ENCODE assay signal across 8 cellular contexts in genomic region chr21:33541756-33542639, GRCh38. TPM values are rescaled to one million over a fixed set of nuclear protein-coding genes. Genes with fewer than 3 reads are reported as not detected.
A peak's percentile ranks its signal among the peaks of the same experiment; 100 is the strongest.
DNase-seq lines count a peak whose midpoint lies in the region; ATAC-seq and TF ChIP-seq lines count a peak whose summit lies in the region.

TSS of gene GART (minus strand) at chr21:33542117. CDS start at chr21:33539315, 2,802 bp downstream.

- peak within 1 kb of the TSS; percentile 96 for H3K4me3 Mint-ChIP-seq in GM23338
- H3K4me3 Mint-ChIP-seq in neural progenitor cell = peak within 1 kb of the TSS; percentile 100

- no peaks in the 10 kb centered on the region for H3K9me2 ChIP-seq in GM23338 (ENCODE audit: insufficient read depth)

- peak within 1 kb of the TSS; percentile 99 for H3K27ac ChIP-seq in GM23338 (ENCODE audit: low read depth)
- H3K27ac ChIP-seq in neural progenitor cell = peak within 1 kb of the TSS; percentile 99

- peaks cover 42% of the 10 kb centered on the region for H4K20me1 ChIP-seq in GM23338 (replicated peaks; ENCODE audit: insufficient read depth)
- peaks cover 37% of the 10 kb centered on the region for H4K20me1 ChIP-seq in neural progenitor cell (ENCODE audit: low read depth)

- peaks cover 90% of the 10 kb centered on the region for H3K79me2 ChIP-seq in GM23338 (replicated peaks; ENCODE audit: insufficient read depth)
- peaks cover 91% of the 10 kb centered on the region for H3K79me2 ChIP-seq in neural progenitor cell (ENCODE audit: low read depth)

- peak; percentile 88 for ATAC-seq in GM23338

- no peak for TF ChIP-seq CTCF in GM23338 (conservative IDR thresholded peaks at IDR 0.05; ENCODE audit: low read depth in 2 of 2)
- TF ChIP-seq CTCF in fibroblast of villous mesenchyme (IDR thresholded peaks at IDR 0.05; ENCODE audit: insufficient read depth, low read depth, low read length) = no peak
- TF ChIP-seq CTCF in neural progenitor cell (IDR thresholded peaks at IDR 0.05) = no peak

- no peaks in the 10 kb centered on the region for H3K27me3 ChIP-seq in GM23338 (ENCODE audit: insufficient read depth)
- H3K27me3 ChIP-seq in neural progenitor cell = no peaks in the 10 kb centered on the region

- peaks cover 28% of the 10 kb centered on the region for H3K36me3 ChIP-seq in GM23338 (ENCODE audit: insufficient read depth)
- peaks cover 4% of the 10 kb centered on the region for H3K36me3 ChIP-seq in neural progenitor cell

- H2AFZ ChIP-seq in GM23338 = no peak within 1 kb of the TSS
- peak within 1 kb of the TSS; percentile 87 for H2AFZ ChIP-seq in neural progenitor cell (replicated peaks)

- H3K4me1 Mint-ChIP-seq in GM23338 (peaks cover 11% of the 10 kb centered on the region), neural progenitor cell (peaks cover 32% of the 10 kb centered on the region)

- no peaks in the 10 kb centered on the region for H3K9me3 ChIP-seq in neural progenitor cell (ENCODE audit: low read depth)

- H3K36me3 Mint-ChIP-seq in GM23338 (ENCODE audit: low read depth) = peaks cover 61% of the 10 kb centered on the region
- H3K36me3 Mint-ChIP-seq in neural progenitor cell = peaks cover 17% of the 10 kb centered on the region

- H3F3A ChIP-seq in GM23338 (replicated peaks; ENCODE audit: low read depth) (peaks cover 18% of the 10 kb centered on the region), neural progenitor cell (ENCODE audit: low read depth) (peaks cover 40% of the 10 kb centered on the region)

- peak within 1 kb of the TSS; percentile 87 for H3K4me2 ChIP-seq in GM23338
- peak within 1 kb of the TSS; percentile 92 for H3K4me2 ChIP-seq in neural progenitor cell

- H3K4me3 ChIP-seq in GM23338 (peak within 1 kb of the TSS; percentile 97), fibroblast of villous mesenchyme (ENCODE audit: low read depth, low read length) (peak within 1 kb of the TSS; percentile 77), neural progenitor cell (peak within 1 kb of the TSS; percentile 96)

- H3K9ac ChIP-seq in neural progenitor cell = peak within 1 kb of the TSS; percentile 95

- H3K27ac Mint-ChIP-seq in GM23338 = peak within 1 kb of the TSS; percentile 100
- H3K27ac Mint-ChIP-seq in neural progenitor cell = peak within 1 kb of the TSS; percentile 100

- DNase-seq in ELF-1 (ENCODE audit: low read depth, low spot score) = peak; percentile 92
- peak; percentile 94 for DNase-seq in GM23338 (ENCODE audit: low spot score)
- DNase-seq in Kasumi-1 (lab: John Stamatoyannopoulos, UW) = peak; percentile 69 to 77
- peak; percentile 37 for DNase-seq in SHP77 treated with DMSO at 0.1 percent for 48 hours (lab: John Stamatoyannopoulos, UW)
- DNase-seq in activated effector memory CD4-positive, alpha-beta T cell treated with anti-CD3 and anti-CD28 coated beads, Interleukin-2, amount 50 U/mL, for 16 hours = peak; percentile 95
- DNase-seq in fibroblast of villous mesenchyme (ENCODE audit: low read depth) = peak; percentile 81
- peak; percentile 92 for DNase-seq in neural progenitor cell (ENCODE audit: low spot score)
- peak; percentile 66 for DNase-seq in stromal cell of bone marrow (ENCODE audit: low read depth)

- no peaks in the 10 kb centered on the region for H3K9me3 Mint-ChIP-seq in GM23338
- H3K9me3 Mint-ChIP-seq in neural progenitor cell = no peaks in the 10 kb centered on the region

- H3K27me3 Mint-ChIP-seq in GM23338 (ENCODE audit: insufficient read depth, low read depth, poor library complexity) (peaks cover 8% of the 10 kb centered on the region), neural progenitor cell (ENCODE audit: insufficient read depth, low read depth) (peaks cover 7% of the 10 kb centered on the region)

- H3K4me1 ChIP-seq in GM23338 (ENCODE audit: insufficient read depth) = peaks cover 7% of the 10 kb centered on the region
- H3K4me1 ChIP-seq in neural progenitor cell = peaks cover 26% of the 10 kb centered on the region

TF ChIP-seq in GM23338, 12 proteins besides CTCF, POLR2A, EP300 and RAD21:
- TF ChIP-seq NANOG (IDR thresholded peaks at IDR 0.05; ENCODE audit: borderline replicate concordance) (no peak), POLR2AphosphoS5 (IDR thresholded peaks at IDR 0.05; ENCODE audit: low read depth) (peak; percentile 82), ETS1 (IDR thresholded peaks at IDR 0.05) (peak; percentile 62; the same call in 1 of the 2 replicates)
- TF ChIP-seq, protein P1, sequence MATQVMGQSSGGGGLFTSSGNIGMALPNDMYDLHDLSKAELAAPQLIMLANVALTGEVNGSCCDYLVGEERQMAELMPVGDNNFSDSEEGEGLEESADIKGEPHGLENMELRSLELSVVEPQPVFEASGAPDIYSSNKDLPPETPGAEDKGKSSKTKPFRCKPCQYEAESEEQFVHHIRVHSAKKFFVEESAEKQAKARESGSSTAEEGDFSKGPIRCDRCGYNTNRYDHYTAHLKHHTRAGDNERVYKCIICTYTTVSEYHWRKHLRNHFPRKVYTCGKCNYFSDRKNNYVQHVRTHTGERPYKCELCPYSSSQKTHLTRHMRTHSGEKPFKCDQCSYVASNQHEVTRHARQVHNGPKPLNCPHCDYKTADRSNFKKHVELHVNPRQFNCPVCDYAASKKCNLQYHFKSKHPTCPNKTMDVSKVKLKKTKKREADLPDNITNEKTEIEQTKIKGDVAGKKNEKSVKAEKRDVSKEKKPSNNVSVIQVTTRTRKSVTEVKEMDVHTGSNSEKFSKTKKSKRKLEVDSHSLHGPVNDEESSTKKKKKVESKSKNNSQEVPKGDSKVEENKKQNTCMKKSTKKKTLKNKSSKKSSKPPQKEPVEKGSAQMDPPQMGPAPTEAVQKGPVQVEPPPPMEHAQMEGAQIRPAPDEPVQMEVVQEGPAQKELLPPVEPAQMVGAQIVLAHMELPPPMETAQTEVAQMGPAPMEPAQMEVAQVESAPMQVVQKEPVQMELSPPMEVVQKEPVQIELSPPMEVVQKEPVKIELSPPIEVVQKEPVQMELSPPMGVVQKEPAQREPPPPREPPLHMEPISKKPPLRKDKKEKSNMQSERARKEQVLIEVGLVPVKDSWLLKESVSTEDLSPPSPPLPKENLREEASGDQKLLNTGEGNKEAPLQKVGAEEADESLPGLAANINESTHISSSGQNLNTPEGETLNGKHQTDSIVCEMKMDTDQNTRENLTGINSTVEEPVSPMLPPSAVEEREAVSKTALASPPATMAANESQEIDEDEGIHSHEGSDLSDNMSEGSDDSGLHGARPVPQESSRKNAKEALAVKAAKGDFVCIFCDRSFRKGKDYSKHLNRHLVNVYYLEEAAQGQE (IDR thresholded peaks at IDR 0.05; ENCODE audit: unreplicated experiment) = peak; percentile 28

RNA-seq across cellular contexts. Expression of gene GART, which starts in this region (rescaled TPM):
- 224 and 270 TPM in 2 replicates for total RNA-seq in GM23338 (2014; rRNA removed; shearing (Covaris generic))
- 86.3 and 87.6 TPM in 2 replicates for polyA plus RNA-seq in GM23338 (2016; fragmentation: Nextera tagmentation; extraction: Ambion mirVana)
- total RNA-seq in fibroblast of villous mesenchyme (73.1 and 109 TPM in 2 replicates), neural progenitor cell (ENCODE audit: low replicate concordance) (108 and 129 TPM in 2 replicates)

Comparison
In these comparisons a context has a peak if more than half of its experiments do, and no peak if none do; other contexts are left out.
1. Peak in every context shown above with its lines: DNase-seq, ATAC-seq, H3K4me3 ChIP-seq and H3K27ac ChIP-seq.
2. DNase-seq: peak in every context shown above with its lines; median percentile 95 in activated effector memory CD4-positive, alpha-beta T cell treated with anti-CD3 and anti-CD28 coated beads, Interleukin-2, amount 50 U/mL, for 16 hours; 94 in GM23338; 92 in ELF-1; 92 in neural progenitor cell; 81 in fibroblast of villous mesenchyme; 73 in Kasumi-1; 66 in stromal cell of bone marrow; 37 in SHP77 treated with DMSO at 0.1 percent for 48 hours.